In the genomic region with DNA sequence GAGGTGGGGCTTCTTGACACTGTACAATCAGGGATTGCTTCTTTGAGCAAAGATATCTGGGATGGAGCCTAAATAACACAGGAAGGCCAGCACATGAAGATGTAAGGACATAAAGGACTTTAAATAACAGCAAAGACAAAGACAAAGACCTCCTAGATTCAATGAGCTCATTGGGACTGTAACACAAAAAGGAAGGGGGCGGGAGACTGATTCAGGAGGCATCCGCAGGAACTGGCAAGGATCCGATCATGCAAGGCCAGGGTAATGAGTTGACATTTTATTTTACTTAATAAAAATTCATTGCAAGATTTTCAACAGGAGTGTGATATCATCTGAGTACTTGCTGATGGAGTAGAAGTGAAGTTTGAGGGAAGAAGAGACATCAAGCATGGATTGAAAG, we compare ENCODE assay signal across 33 cellular contexts.
"Had no signal": no experiment of that assay in that cellular context is flagged by ENCODE, and none has a peak within 500 bp of the region (broad histone marks: within the 10 kb centered on the region; RNA-seq: fewer than 3 reads in every experiment).

No MANE protein-coding gene starts in this region.

- DNase-seq: activated CD4-positive, alpha-beta T cell treated with anti-CD3 and anti-CD28 coated beads for 4 hours; activated CD4-positive, alpha-beta T cell treated with anti-CD3 and anti-CD28 coated beads, Interleukin-2, amount 50 U/mL, for 4 hours; activated effector memory CD4-positive, alpha-beta T cell treated with anti-CD3 and anti-CD28 coated beads, Interleukin-2, amount 50 U/mL, for 16 hours; activated naive CD4-positive, alpha-beta T cell treated with anti-CD3 and anti-CD28 coated beads for 36 hours; activated naive CD8-positive, alpha-beta T cell treated with anti-CD3 and anti-CD28 coated beads for 36 hours; activated T-cell treated with anti-CD3 and anti-CD28 coated beads for 4 hours; adrenal gland; aorta; body of pancreas; cerebellar nuclear complex; colonic mucosa; dorsolateral prefrontal cortex; effector memory CD4-positive, alpha-beta T cell; hypothalamus; immature natural killer cell; kidney; lower lobe of right lung; mesendoderm; natural killer cell; posterior cingulate gyrus; right lobe of liver; stimulated activated CD4-positive, alpha-beta T cell treated with anti-CD3 and anti-CD28 coated beads, Interleukin-12 subunit alpha, Interleukin-12 subunit beta, amount 100 ng/mL, for 4 hours; stimulated activated CD4-positive, alpha-beta T cell treated with anti-CD3 and anti-CD28 coated beads, Interleukin-4, amount 100 ng/mL, for 1 hour; stimulated activated naive CD8-positive, alpha-beta T cell treated with anti-CD3 and anti-CD28 coated beads, Interleukin-15, amount 100 ng/mL, for 72 hours; substantia nigra had no signal

- ATAC-seq: body of pancreas; esophagus mucosa; gastroesophageal sphincter; lower lobe of right lung; natural killer cell; right lobe of liver; stimulated activated effector memory CD8-positive, alpha-beta T cell treated with anti-CD3 and anti-CD28 coated beads, Interleukin-12 subunit alpha, Interleukin-12 subunit beta, amount 100 ng/mL, for 72 hours; stimulated activated naive CD8-positive, alpha-beta T cell treated with anti-CD3 and anti-CD28 coated beads, Interleukin-15, amount 100 ng/mL, for 72 hours had no signal

- H3K27ac Mint-ChIP-seq: activated naive CD4-positive, alpha-beta T cell treated with anti-CD3 and anti-CD28 coated beads for 36 hours; activated naive CD8-positive, alpha-beta T cell treated with anti-CD3 and anti-CD28 coated beads for 36 hours; activated T-helper 1 cell treated with anti-CD3 and anti-CD28 coated beads, Interleukin-12 subunit alpha, Interleukin-12 subunit beta, Interleukin-2, Interleukin-4 antibody, amounts not matched to agents 30 ng/mL and 10 ng/mL and 1 ng/mL, durations not matched to agents 14 hours and 24 hours and 36 hours; immature natural killer cell; natural killer cell; stimulated activated effector memory CD8-positive, alpha-beta T cell treated with anti-CD3 and anti-CD28 coated beads, Interleukin-12 subunit alpha, Interleukin-12 subunit beta, amount 100 ng/mL, for 72 hours; stimulated activated naive CD8-positive, alpha-beta T cell treated with anti-CD3 and anti-CD28 coated beads, Interleukin-15, amount 100 ng/mL, for 72 hours; type B pancreatic cell had no signal

- H3K27me3 ChIP-seq: adrenal gland, body of pancreas, colonic mucosa, dorsolateral prefrontal cortex, gastroesophageal sphincter, right lobe of liver, vagina had no signal

- H3K9me3 Mint-ChIP-seq: activated naive CD4-positive, alpha-beta T cell treated with anti-CD3 and anti-CD28 coated beads for 36 hours; activated naive CD8-positive, alpha-beta T cell treated with anti-CD3 and anti-CD28 coated beads for 36 hours; activated T-helper 1 cell treated with anti-CD3 and anti-CD28 coated beads, Interleukin-12 subunit alpha, Interleukin-12 subunit beta, Interleukin-2, Interleukin-4 antibody, amounts not matched to agents 30 ng/mL and 10 ng/mL and 1 ng/mL, durations not matched to agents 14 hours and 24 hours and 36 hours; stimulated activated effector memory CD8-positive, alpha-beta T cell treated with anti-CD3 and anti-CD28 coated beads, Interleukin-12 subunit alpha, Interleukin-12 subunit beta, amount 100 ng/mL, for 72 hours; stimulated activated naive CD8-positive, alpha-beta T cell treated with anti-CD3 and anti-CD28 coated beads, Interleukin-15, amount 100 ng/mL, for 72 hours; type B pancreatic cell had no signal

- H3K36me3 Mint-ChIP-seq: activated naive CD8-positive, alpha-beta T cell treated with anti-CD3 and anti-CD28 coated beads for 36 hours; immature natural killer cell; natural killer cell; stimulated activated effector memory CD8-positive, alpha-beta T cell treated with anti-CD3 and anti-CD28 coated beads, Interleukin-12 subunit alpha, Interleukin-12 subunit beta, amount 100 ng/mL, for 72 hours; type B pancreatic cell had no signal

- H3K27me3 Mint-ChIP-seq: stimulated activated naive CD8-positive, alpha-beta T cell treated with anti-CD3 and anti-CD28 coated beads, Interleukin-15, amount 100 ng/mL, for 72 hours; type B pancreatic cell had no signal

- FAIRE-seq: kidney, TTC549 had no signal

- H3K9me3 ChIP-seq: adrenal gland, body of pancreas, colonic mucosa, gastroesophageal sphincter, lower lobe of right lung, right lobe of liver, vagina had no signal

- H3K27ac ChIP-seq: adrenal gland, body of pancreas, colonic mucosa, dorsolateral prefrontal cortex, gastroesophageal sphincter, lower lobe of right lung, right lobe of liver, vagina, VCaP had no signal

- H3K4me3 Mint-ChIP-seq: activated naive CD4-positive, alpha-beta T cell treated with anti-CD3 and anti-CD28 coated beads for 36 hours; activated naive CD8-positive, alpha-beta T cell treated with anti-CD3 and anti-CD28 coated beads for 36 hours; activated T-helper 1 cell treated with anti-CD3 and anti-CD28 coated beads, Interleukin-12 subunit alpha, Interleukin-12 subunit beta, Interleukin-2, Interleukin-4 antibody, amounts not matched to agents 30 ng/mL and 10 ng/mL and 1 ng/mL, durations not matched to agents 14 hours and 24 hours and 36 hours; immature natural killer cell; natural killer cell; stimulated activated effector memory CD8-positive, alpha-beta T cell treated with anti-CD3 and anti-CD28 coated beads, Interleukin-12 subunit alpha, Interleukin-12 subunit beta, amount 100 ng/mL, for 72 hours; stimulated activated naive CD8-positive, alpha-beta T cell treated with anti-CD3 and anti-CD28 coated beads, Interleukin-15, amount 100 ng/mL, for 72 hours; type B pancreatic cell had no signal

- H3K36me3 ChIP-seq: adrenal gland, colonic mucosa, gastroesophageal sphincter, lower lobe of right lung, right lobe of liver, vagina had no signal

- H3K4me1 ChIP-seq: adrenal gland, body of pancreas, colonic mucosa, right lobe of liver had no signal

- H3K4me3 ChIP-seq: adrenal gland, body of pancreas, colonic mucosa, dorsolateral prefrontal cortex, gastroesophageal sphincter, lower lobe of right lung, right lobe of liver, vagina had no signal

- H3K4me1 Mint-ChIP-seq: activated naive CD8-positive, alpha-beta T cell treated with anti-CD3 and anti-CD28 coated beads for 36 hours; immature natural killer cell; natural killer cell; stimulated activated effector memory CD8-positive, alpha-beta T cell treated with anti-CD3 and anti-CD28 coated beads, Interleukin-12 subunit alpha, Interleukin-12 subunit beta, amount 100 ng/mL, for 72 hours; stimulated activated naive CD8-positive, alpha-beta T cell treated with anti-CD3 and anti-CD28 coated beads, Interleukin-15, amount 100 ng/mL, for 72 hours had no signal
